9 cellular contexts compared by ENCODE assay signal in genomic region chr2:166127217-166128155, GRCh38. TPM values are rescaled to one million over a fixed set of nuclear protein-coding genes. Genes with fewer than 3 reads are reported as not detected.
DNase-seq lines count a peak whose midpoint lies in the region; ATAC-seq and TF ChIP-seq lines count a peak whose summit lies in the region.
"Had no signal": no experiment of that assay in that cellular context is flagged by ENCODE, and none has a peak within 500 bp of the region (broad histone marks: within the 10 kb centered on the region; RNA-seq: fewer than 3 reads in every experiment).

TSS of gene SCN1A (minus strand) at chr2:166128020. CDS start at chr2:166073621, 54,399 bp downstream.

- no TSS peak for BruUV-seq in mammary epithelial cell (replicated peaks; lab: Mats Ljungman, UMichigan)

- CTCF ChIA-PET in mammary epithelial cell (lab: Charles Lee; ENCODE audit: low non-redundant PET): interaction anchor here (0.5 to 1.0 kb wide), 7 partner anchors 66 to 436 kb away, joined by 3 to 6 read pairs (median 4); no protein-coding TSS in a partner anchor

- peak; percentile 40 to 55 for TF ChIP-seq CTCF in mammary epithelial cell (conservative IDR thresholded peaks at IDR 0.05 in 1 of 2, IDR thresholded peaks at IDR 0.05 in 1 of 2; ENCODE audit: extremely low read depth in 1 of 2, insufficient read depth in 1 of 2, low read depth in 1 of 2, low read length in 2 of 2)

- dilution Hi-C loops in mammary epithelial cell (cut with HindIII; ENCODE audit: low sequenced_read_pairs): no loop called here

- H3K27ac ChIP-seq in mammary epithelial cell (ENCODE audit: insufficient read depth, low read depth, low read length): no peak within 1 kb of the TSS
- H3K27ac ChIP-seq: BLaER1 treated with 17β-estradiol and CSF1 and Interleukin-3, amounts not matched to agents 10 nM and 100 nM had no signal

- H3K9me3 ChIP-seq in mammary epithelial cell (replicated peaks; ENCODE audit: insufficient read depth, low read length): no peaks in the 10 kb centered on the region
- H3K9me3 ChIP-seq: BLaER1 treated with 17β-estradiol and CSF1 and Interleukin-3, amounts not matched to agents 10 nM and 100 nM had no signal

- H3K36me3 ChIP-seq in mammary epithelial cell (ENCODE audit: insufficient read depth, low read length): no peaks in the 10 kb centered on the region
- H3K36me3 ChIP-seq: BLaER1 treated with 17β-estradiol and CSF1 and Interleukin-3, amounts not matched to agents 10 nM and 100 nM had no signal

- peaks cover 7% of the 10 kb centered on the region for H3K4me1 ChIP-seq in mammary epithelial cell (ENCODE audit: insufficient read depth, low read length)
- H3K4me1 ChIP-seq: BLaER1 treated with 17β-estradiol and CSF1 and Interleukin-3, amounts not matched to agents 10 nM and 100 nM had no signal

- H3K79me2 ChIP-seq in mammary epithelial cell (ENCODE audit: insufficient read depth, low read length): no peaks in the 10 kb centered on the region

- in situ Hi-C loops in mammary epithelial cell (cut with MboI; ENCODE audit: low sequenced_read_pairs in 2 of 2): loop anchor here in 1 of 2 donors (10.0 kb wide), 1 partner anchor 173 kb away; the partner anchor contains the start of gene TTC21B

- DNase-seq in NCI-H1417 (lab: John Stamatoyannopoulos, UW) (peak; percentile 12 to 56 (median 36)), NCI-H1417 treated with DMSO at 0.1 percent for 48 hours (lab: John Stamatoyannopoulos, UW) (no peak), NCI-H526 treated with DMSO at 0.1 percent for 48 hours (lab: John Stamatoyannopoulos, UW) (peak; percentile 68), mammary epithelial cell (peak; percentile 9), left kidney (ENCODE audit: low read depth, low spot score) (peak; percentile 54), OCI-M2 (lab: John Stamatoyannopoulos, UW; ENCODE audit: unreplicated experiment) (no peak)
- DNase-seq in stimulated activated CD4-positive, alpha-beta T cell treated with anti-CD3 and anti-CD28 coated beads, Interleukin-1b, Interleukin-23, amount 100 ng/mL, for 48 hours: no peak

- intact Hi-C loops in mammary epithelial cell (cut with micrococcal nuclease): loop anchor here (1.0 kb wide), 2 partner anchors 70 to 173 kb away; no protein-coding TSS in a partner anchor

- no peak within 1 kb of the TSS for H3K4me2 ChIP-seq in mammary epithelial cell (ENCODE audit: insufficient read depth, low read depth, low read length)
- H3K4me2 ChIP-seq: BLaER1 treated with 17β-estradiol and CSF1 and Interleukin-3, amounts not matched to agents 10 nM and 100 nM had no signal

- ATAC-seq in HG03354 (IDR thresholded peaks at IDR 0.05; ENCODE audit: poor library complexity, severe bottlenecking, unreplicated experiment): peak; percentile 70

- H3K4me3 ChIP-seq in mammary epithelial cell (replicated peaks in 1 of 3; ENCODE audit: insufficient read depth in 1 of 3, low read depth in 2 of 3, low read length in 3 of 3): no peak within 1 kb of the TSS
- H3K4me3 ChIP-seq: BLaER1 treated with 17β-estradiol and CSF1 and Interleukin-3, amounts not matched to agents 10 nM and 100 nM had no signal

- H3K27me3 ChIP-seq in mammary epithelial cell (ENCODE audit: insufficient read depth, low read length): no peaks in the 10 kb centered on the region
- H3K27me3 ChIP-seq: BLaER1 treated with 17β-estradiol and CSF1 and Interleukin-3, amounts not matched to agents 10 nM and 100 nM had no signal

- no peaks in the 10 kb centered on the region for H4K20me1 ChIP-seq in mammary epithelial cell (ENCODE audit: insufficient read depth, low read length)
- H4K20me1 ChIP-seq: BLaER1 treated with 17β-estradiol and CSF1 and Interleukin-3, amounts not matched to agents 10 nM and 100 nM had no signal

- H3K9ac ChIP-seq in mammary epithelial cell (ENCODE audit: insufficient read depth, low read length): no peak within 1 kb of the TSS
- H3K9ac ChIP-seq: BLaER1 treated with 17β-estradiol and CSF1 and Interleukin-3, amounts not matched to agents 10 nM and 100 nM had no signal

- 17% methylated on average over 6 of the region's 7 CpGs for WGBS in mammary epithelial cell (ENCODE audit: low coverage, missing lambda C conversion rate)

- no peak within 1 kb of the TSS for H2AFZ ChIP-seq in mammary epithelial cell (ENCODE audit: low read depth, low read length)

RNA-seq across cellular contexts. Expression of gene SCN1A, which starts in this region (rescaled TPM):
- under 1 TPM in 1 of 2 donors, not detected in 1; 0.50 TPM for total RNA-seq in mammary epithelial cell
- not detected for polyA plus RNA-seq in mammary epithelial cell
- polyA minus RNA-seq in mammary epithelial cell: not detected

Comparison
In these comparisons a context has a peak if more than half of its experiments do, and no peak if none do; other contexts are left out.
1. DNase-seq: peak in NCI-H1417 (3 of 3), NCI-H526 treated with DMSO at 0.1 percent for 48 hours (single experiment) and left kidney (single experiment); none in NCI-H1417 treated with DMSO at 0.1 percent for 48 hours (single experiment), OCI-M2 (single experiment) and stimulated activated CD4-positive, alpha-beta T cell treated with anti-CD3 and anti-CD28 coated beads, Interleukin-1b, Interleukin-23, amount 100 ng/mL, for 48 hours (single experiment).
2. Peak in DNase-seq in mammary epithelial cell; RNA of the gene not detected or under 1 TPM.